Comparison of ENCODE assay signal across 2 cellular contexts in the genomic region with DNA sequence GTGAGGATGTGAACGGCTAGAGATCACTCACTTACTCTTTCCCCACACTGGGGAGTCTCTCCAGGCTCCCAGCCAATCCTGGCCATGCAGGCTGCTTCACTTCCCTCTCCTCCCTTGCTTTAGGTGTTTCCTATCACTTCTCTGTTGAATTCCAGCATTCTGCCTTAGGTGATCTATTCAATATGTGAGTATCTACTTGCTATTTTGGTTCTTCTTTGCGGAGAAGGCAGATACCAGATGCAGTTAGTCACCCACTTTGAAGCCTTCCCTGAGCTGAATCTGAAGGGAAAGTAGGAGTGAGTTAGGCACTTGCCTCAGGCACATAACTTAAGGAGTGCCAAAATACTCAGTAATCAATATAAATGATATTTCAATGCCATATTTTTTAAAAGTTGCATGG.
TF ChIP-seq lines count a peak whose summit lies in the region.

No MANE protein-coding gene starts in this region.

TF ChIP-seq in IMR-90, 13 proteins besides CTCF, POLR2A, EP300 and RAD21:
- TF ChIP-seq CHD1 (IDR thresholded peaks at IDR 0.05; ENCODE audit: low read depth, low read length) = no peak

TF ChIP-seq in WTC11, 78 proteins besides CTCF, POLR2A, EP300 and RAD21:
- TF ChIP-seq GTF2I (CRISPR knock-in tag; conservative IDR thresholded peaks at IDR 0.05) (no peak), RORB (CRISPR knock-in tag; IDR thresholded peaks at IDR 0.05) (no peak), NFE2L1 (CRISPR knock-in tag; IDR thresholded peaks at IDR 0.05) (no peak), ZNF232 (CRISPR knock-in tag; IDR thresholded peaks at IDR 0.05) (no peak), MXD4 (CRISPR knock-in tag; IDR thresholded peaks at IDR 0.05; ENCODE audit: borderline replicate concordance) (no peak), ZNF416 (CRISPR knock-in tag; IDR thresholded peaks at IDR 0.05) (no peak)
- TF ChIP-seq, protein P1, sequence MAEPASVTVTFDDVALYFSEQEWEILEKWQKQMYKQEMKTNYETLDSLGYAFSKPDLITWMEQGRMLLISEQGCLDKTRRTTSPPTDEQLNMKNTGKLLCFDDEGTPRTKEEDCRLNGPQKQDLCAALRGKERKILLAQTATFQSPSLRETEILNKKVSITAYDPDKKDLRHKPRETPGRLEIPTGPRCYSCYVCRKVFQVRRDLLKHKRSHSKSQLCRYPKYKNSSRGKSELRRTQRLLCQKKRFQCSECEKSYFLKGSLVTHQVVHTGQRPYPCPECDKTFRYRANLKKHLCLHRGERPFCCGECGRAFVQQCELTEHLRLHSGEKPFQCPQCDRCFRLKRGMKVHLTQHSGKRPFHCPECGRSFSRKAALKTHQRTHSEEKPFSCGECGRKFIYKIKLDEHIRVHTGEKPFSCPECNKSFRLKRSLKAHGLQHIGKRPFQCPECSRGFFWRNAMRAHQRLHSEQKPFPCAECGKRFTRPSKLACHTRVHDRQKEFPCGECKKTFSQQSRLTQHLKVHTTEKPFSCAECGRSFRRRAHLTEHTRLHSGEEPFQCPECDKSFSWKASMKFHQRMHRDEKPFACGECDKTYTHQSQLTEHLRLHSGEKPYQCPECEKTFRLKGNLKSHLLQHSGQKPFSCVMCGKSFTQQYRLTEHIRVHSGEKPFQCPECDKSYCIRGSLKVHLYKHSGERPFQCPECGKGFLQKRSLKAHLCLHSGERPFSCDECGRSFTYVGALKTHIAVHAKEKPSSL (CRISPR knock-in tag; conservative IDR thresholded peaks at IDR 0.05) = no peak
- TF ChIP-seq, protein P2, sequence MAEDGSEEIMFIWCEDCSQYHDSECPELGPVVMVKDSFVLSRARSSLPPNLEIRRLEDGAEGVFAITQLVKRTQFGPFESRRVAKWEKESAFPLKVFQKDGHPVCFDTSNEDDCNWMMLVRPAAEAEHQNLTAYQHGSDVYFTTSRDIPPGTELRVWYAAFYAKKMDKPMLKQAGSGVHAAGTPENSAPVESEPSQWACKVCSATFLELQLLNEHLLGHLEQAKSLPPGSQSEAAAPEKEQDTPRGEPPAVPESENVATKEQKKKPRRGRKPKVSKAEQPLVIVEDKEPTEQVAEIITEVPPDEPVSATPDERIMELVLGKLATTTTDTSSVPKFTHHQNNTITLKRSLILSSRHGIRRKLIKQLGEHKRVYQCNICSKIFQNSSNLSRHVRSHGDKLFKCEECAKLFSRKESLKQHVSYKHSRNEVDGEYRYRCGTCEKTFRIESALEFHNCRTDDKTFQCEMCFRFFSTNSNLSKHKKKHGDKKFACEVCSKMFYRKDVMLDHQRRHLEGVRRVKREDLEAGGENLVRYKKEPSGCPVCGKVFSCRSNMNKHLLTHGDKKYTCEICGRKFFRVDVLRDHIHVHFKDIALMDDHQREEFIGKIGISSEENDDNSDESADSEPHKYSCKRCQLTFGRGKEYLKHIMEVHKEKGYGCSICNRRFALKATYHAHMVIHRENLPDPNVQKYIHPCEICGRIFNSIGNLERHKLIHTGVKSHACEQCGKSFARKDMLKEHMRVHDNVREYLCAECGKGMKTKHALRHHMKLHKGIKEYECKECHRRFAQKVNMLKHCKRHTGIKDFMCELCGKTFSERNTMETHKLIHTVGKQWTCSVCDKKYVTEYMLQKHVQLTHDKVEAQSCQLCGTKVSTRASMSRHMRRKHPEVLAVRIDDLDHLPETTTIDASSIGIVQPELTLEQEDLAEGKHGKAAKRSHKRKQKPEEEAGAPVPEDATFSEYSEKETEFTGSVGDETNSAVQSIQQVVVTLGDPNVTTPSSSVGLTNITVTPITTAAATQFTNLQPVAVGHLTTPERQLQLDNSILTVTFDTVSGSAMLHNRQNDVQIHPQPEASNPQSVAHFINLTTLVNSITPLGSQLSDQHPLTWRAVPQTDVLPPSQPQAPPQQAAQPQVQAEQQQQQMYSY (CRISPR knock-in tag; IDR thresholded peaks at IDR 0.05) = no peak
- TF ChIP-seq, protein P3, sequence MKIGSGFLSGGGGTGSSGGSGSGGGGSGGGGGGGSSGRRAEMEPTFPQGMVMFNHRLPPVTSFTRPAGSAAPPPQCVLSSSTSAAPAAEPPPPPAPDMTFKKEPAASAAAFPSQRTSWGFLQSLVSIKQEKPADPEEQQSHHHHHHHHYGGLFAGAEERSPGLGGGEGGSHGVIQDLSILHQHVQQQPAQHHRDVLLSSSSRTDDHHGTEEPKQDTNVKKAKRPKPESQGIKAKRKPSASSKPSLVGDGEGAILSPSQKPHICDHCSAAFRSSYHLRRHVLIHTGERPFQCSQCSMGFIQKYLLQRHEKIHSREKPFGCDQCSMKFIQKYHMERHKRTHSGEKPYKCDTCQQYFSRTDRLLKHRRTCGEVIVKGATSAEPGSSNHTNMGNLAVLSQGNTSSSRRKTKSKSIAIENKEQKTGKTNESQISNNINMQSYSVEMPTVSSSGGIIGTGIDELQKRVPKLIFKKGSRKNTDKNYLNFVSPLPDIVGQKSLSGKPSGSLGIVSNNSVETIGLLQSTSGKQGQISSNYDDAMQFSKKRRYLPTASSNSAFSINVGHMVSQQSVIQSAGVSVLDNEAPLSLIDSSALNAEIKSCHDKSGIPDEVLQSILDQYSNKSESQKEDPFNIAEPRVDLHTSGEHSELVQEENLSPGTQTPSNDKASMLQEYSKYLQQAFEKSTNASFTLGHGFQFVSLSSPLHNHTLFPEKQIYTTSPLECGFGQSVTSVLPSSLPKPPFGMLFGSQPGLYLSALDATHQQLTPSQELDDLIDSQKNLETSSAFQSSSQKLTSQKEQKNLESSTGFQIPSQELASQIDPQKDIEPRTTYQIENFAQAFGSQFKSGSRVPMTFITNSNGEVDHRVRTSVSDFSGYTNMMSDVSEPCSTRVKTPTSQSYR (CRISPR knock-in tag; IDR thresholded peaks at IDR 0.05) = no peak
TF ChIP-seq in WTC11: peak in this region for 0.
